In genomic region chr10:117053548-117053947, GRCh38 we compare ENCODE assay signal across 22 cellular contexts. TPM values are rescaled to one million over a fixed set of nuclear protein-coding genes. Genes with fewer than 3 reads are reported as not detected.
"Had no signal": no experiment of that assay in that cellular context is flagged by ENCODE, and none has a peak within 500 bp of the region (broad histone marks: within the 10 kb centered on the region; RNA-seq: fewer than 3 reads in every experiment).

No MANE protein-coding gene starts in this region.

- H3K9me3 ChIP-seq: ovary, psoas muscle had no signal

- H3K4me1 ChIP-seq: lower lobe of right lung, psoas muscle, tibial nerve, upper lobe of left lung had no signal

- H3K4me1 Mint-ChIP-seq: naive thymus-derived CD8-positive, alpha-beta T cell; stimulated activated memory B cell treated with anti-CD40 and anti-IgM and Interleukin-4, amounts not matched to agents 10 μg/mL and 1 μg/mL and 100 μg/mL, for 72 hours had no signal

- DNase-seq: cortex of kidney; effector memory CD8-positive, alpha-beta T cell; left ventricle myocardium superior; lower lobe of right lung; naive thymus-derived CD8-positive, alpha-beta T cell; occipital lobe; ovary; posterior cingulate gyrus; psoas muscle; right cardiac atrium; stimulated activated CD4-positive, alpha-beta T cell treated with anti-CD3 and anti-CD28 coated beads, Interleukin-4, amount 100 ng/mL, for 4 hours; stimulated activated naive CD8-positive, alpha-beta T cell treated with anti-CD3 and anti-CD28 coated beads, Interleukin-15, Interleukin-2, amounts not matched to agents 100 U/mL and 50 U/mL, for 24 hours; substantia nigra; upper lobe of left lung had no signal

- H3K36me3 ChIP-seq: lower lobe of right lung, ovary, thoracic aorta, tibial nerve, upper lobe of left lung had no signal

- FAIRE-seq: endometrium, frontal cortex, keratinocyte, urothelium cell line had no signal

- H3K27ac Mint-ChIP-seq: effector memory CD8-positive, alpha-beta T cell; naive thymus-derived CD8-positive, alpha-beta T cell; stimulated activated memory B cell treated with anti-CD40 and anti-IgM and Interleukin-4, amounts not matched to agents 10 μg/mL and 1 μg/mL and 100 μg/mL, for 72 hours had no signal

- H3K4me3 Mint-ChIP-seq: effector memory CD8-positive, alpha-beta T cell; naive thymus-derived CD8-positive, alpha-beta T cell; stimulated activated memory B cell treated with anti-CD40 and anti-IgM and Interleukin-4, amounts not matched to agents 10 μg/mL and 1 μg/mL and 100 μg/mL, for 72 hours had no signal

- H3K4me3 ChIP-seq: lower lobe of right lung, ovary, psoas muscle, smooth muscle cell, thoracic aorta, tibial nerve, upper lobe of left lung had no signal

- H3K4me2 ChIP-seq: smooth muscle cell had no signal

- H3K36me3 Mint-ChIP-seq: naive thymus-derived CD8-positive, alpha-beta T cell; stimulated activated memory B cell treated with anti-CD40 and anti-IgM and Interleukin-4, amounts not matched to agents 10 μg/mL and 1 μg/mL and 100 μg/mL, for 72 hours had no signal

- H3K27ac ChIP-seq: lower lobe of right lung, ovary, psoas muscle, thoracic aorta, tibial nerve, upper lobe of left lung had no signal

- ATAC-seq: effector memory CD8-positive, alpha-beta T cell; left ventricle myocardium superior; lower lobe of right lung; naive thymus-derived CD8-positive, alpha-beta T cell; psoas muscle; right cardiac atrium; stimulated activated memory B cell treated with anti-CD40 and anti-IgM and Interleukin-4, amounts not matched to agents 10 μg/mL and 1 μg/mL and 100 μg/mL, for 72 hours; stimulated activated naive CD8-positive, alpha-beta T cell treated with anti-CD3 and anti-CD28 coated beads, Interleukin-15, Interleukin-2, amounts not matched to agents 100 U/mL and 50 U/mL, for 24 hours had no signal

- H3K27me3 ChIP-seq: ovary, tibial nerve, upper lobe of left lung had no signal

RNA-seq across cellular contexts. Expression of gene SHTN1, which starts 48.6 kb away (rescaled TPM):
- polyA plus RNA-seq: naive thymus-derived CD8-positive, alpha-beta T cell had no signal
